13 cellular contexts compared by ENCODE assay signal in genomic region chr6:43851204-43851855, GRCh38.
DNase-seq lines count a peak whose midpoint lies in the region; ATAC-seq and TF ChIP-seq lines count a peak whose summit lies in the region.
"Had no signal": no experiment of that assay in that cellular context is flagged by ENCODE, and none has a peak within 500 bp of the region (broad histone marks: within the 10 kb centered on the region; RNA-seq: fewer than 3 reads in every experiment).

No MANE protein-coding gene starts in this region.

- no peak overlapping the region for H3K27ac ChIP-seq in mammary epithelial cell (ENCODE audit: insufficient read depth, low read depth, low read length)

- DNase-seq in MCF 10A (ENCODE audit: unreplicated experiment) (peak; percentile 23), mammary epithelial cell (no peak), astrocyte of the hippocampus (ENCODE audit: low read depth, low spot score) (peak; percentile 94), kidney glomerular epithelial cell (lab: John Stamatoyannopoulos, UW) (peak; percentile 47), Kasumi-1 (lab: John Stamatoyannopoulos, UW) (no peak)
- DNase-seq in activated CD8-positive, alpha-beta memory T cell treated with anti-CD3 and anti-CD28 coated beads, Interleukin-2, amount 50 U/mL, for 48 hours, result no peak
- DNase-seq: NCI-H2107; stimulated activated CD4-positive, alpha-beta T cell treated with anti-CD3 and anti-CD28 coated beads, Interleukin-1b, Interleukin-23, amount 100 ng/mL, for 48 hours; stimulated activated naive CD4-positive, alpha-beta T cell treated with Interleukin-2 at 50 U/mL for 16 hours; T-helper 9 cell had no signal

- H3K27ac Mint-ChIP-seq in MCF 10A (ENCODE audit: low read depth, unreplicated experiment), result peak overlapping the region; percentile 16

- H3K4me3 ChIP-seq in mammary epithelial cell (replicated peaks in 1 of 3; ENCODE audit: insufficient read depth in 1 of 3, low read depth in 2 of 3, low read length in 3 of 3), result no peak overlapping the region

- BruUV-seq in MCF 10A (replicated peaks; lab: Mats Ljungman, UMichigan), result no TSS peak
- no TSS peak for BruUV-seq in mammary epithelial cell (replicated peaks; lab: Mats Ljungman, UMichigan)

- no peak overlapping the region for H3K9ac ChIP-seq in mammary epithelial cell (ENCODE audit: insufficient read depth, low read length)

- H3K4me2 ChIP-seq in mammary epithelial cell (ENCODE audit: insufficient read depth, low read depth, low read length), result no peak overlapping the region

- intact Hi-C loops in MCF 10A (cut with micrococcal nuclease), result no loop called here
- intact Hi-C loops in mammary epithelial cell (cut with micrococcal nuclease), result loop anchor here (5.0 kb wide), 1 partner anchor 129 kb away; no protein-coding TSS in a partner anchor

- H3K79me2 ChIP-seq in mammary epithelial cell (ENCODE audit: insufficient read depth, low read length), result no peaks in the 10 kb centered on the region

- no peak overlapping the region for H2AFZ ChIP-seq in mammary epithelial cell (ENCODE audit: low read depth, low read length)

- POLR2A ChIA-PET in MCF 10A (lab: Yijun Ruan, JAX), result no interaction called here

- WGBS in mammary epithelial cell (ENCODE audit: low coverage, missing lambda C conversion rate), result 72% methylated on average over 9 of the region's 10 CpGs

- CTCF ChIA-PET in MCF 10A (lab: Yijun Ruan, JAX) (no interaction called here), mammary epithelial cell (lab: Charles Lee; ENCODE audit: low non-redundant PET) (no interaction called here)

- peaks cover 12% of the 10 kb centered on the region for H3K36me3 Mint-ChIP-seq in MCF 10A (ENCODE audit: insufficient read depth, unreplicated experiment)

- no peak overlapping the region for H3K4me3 Mint-ChIP-seq in MCF 10A (ENCODE audit: unreplicated experiment)
- H3K4me3 Mint-ChIP-seq: neural crest cell had no signal

- no peaks in the 10 kb centered on the region for H3K9me3 ChIP-seq in mammary epithelial cell (replicated peaks; ENCODE audit: insufficient read depth, low read length)

- dilution Hi-C loops in mammary epithelial cell (cut with HindIII; ENCODE audit: low sequenced_read_pairs), result no loop called here

- no peaks in the 10 kb centered on the region for H4K20me1 ChIP-seq in mammary epithelial cell (ENCODE audit: insufficient read depth, low read length)

- H3K4me1 ChIP-seq in mammary epithelial cell (ENCODE audit: insufficient read depth, low read length), result peaks cover 7% of the 10 kb centered on the region

- in situ Hi-C loops in mammary epithelial cell (cut with MboI; ENCODE audit: low sequenced_read_pairs in 2 of 2), result no loop called here

- no peaks in the 10 kb centered on the region for H3K27me3 Mint-ChIP-seq in MCF 10A (ENCODE audit: insufficient read depth, unreplicated experiment)

- no peaks in the 10 kb centered on the region for H3K36me3 ChIP-seq in mammary epithelial cell (ENCODE audit: insufficient read depth, low read length)

- H3K27me3 ChIP-seq in mammary epithelial cell (ENCODE audit: insufficient read depth, low read length), result no peaks in the 10 kb centered on the region

- H3K9me3 Mint-ChIP-seq in MCF 10A (ENCODE audit: unreplicated experiment), result no peaks in the 10 kb centered on the region
- H3K9me3 Mint-ChIP-seq: neural crest cell had no signal

- peaks cover under 1% of the 10 kb centered on the region for H3K4me1 Mint-ChIP-seq in MCF 10A (ENCODE audit: insufficient read depth, unreplicated experiment)

- TF ChIP-seq CTCF in MCF 10A (IDR thresholded peaks at IDR 0.05; ENCODE audit: unreplicated experiment) (no peak), mammary epithelial cell (conservative IDR thresholded peaks at IDR 0.05 in 1 of 2, IDR thresholded peaks at IDR 0.05 in 1 of 2; ENCODE audit: extremely low read depth in 1 of 2, insufficient read depth in 1 of 2, low read depth in 1 of 2, low read length in 2 of 2) (no peak)

- ATAC-seq in GM19455 (IDR thresholded peaks at IDR 0.05; ENCODE audit: unreplicated experiment) (no peak), HG03175 (IDR thresholded peaks at IDR 0.05; ENCODE audit: unreplicated experiment) (no peak)

Comparison
In these comparisons a context has a peak if more than half of its experiments do, and no peak if none do; other contexts are left out.
1. DNase-seq: peak in MCF 10A (single experiment), astrocyte of the hippocampus (single experiment) and kidney glomerular epithelial cell (single experiment); none in mammary epithelial cell (single experiment), Kasumi-1 (0 of 2) and activated CD8-positive, alpha-beta memory T cell treated with anti-CD3 and anti-CD28 coated beads, Interleukin-2, amount 50 U/mL, for 48 hours (single experiment).